In genomic region chr11:74840486-74840885, GRCh38 we compare ENCODE assay signal across 30 cellular contexts.
"Had no signal": no experiment of that assay in that cellular context is flagged by ENCODE, and none has a peak within 500 bp of the region (broad histone marks: within the 10 kb centered on the region; RNA-seq: fewer than 3 reads in every experiment).

No MANE protein-coding gene starts in this region.

- ATAC-seq: gastroesophageal sphincter; left colon; naive thymus-derived CD8-positive, alpha-beta T cell; stimulated activated naive B cell treated with anti-CD40 and anti-IgM and Interleukin-4, amounts not matched to agents 10 μg/mL and 1 μg/mL and 100 μg/mL, for 72 hours; upper lobe of right lung had no signal

- H3K9me3 Mint-ChIP-seq: activated CD4-positive, alpha-beta memory T cell treated with anti-CD3 and anti-CD28 coated beads for 36 hours; activated CD4-positive, alpha-beta T cell treated with anti-CD3 and anti-CD28 coated beads, Interleukin-2, amount 10 ng/mL, durations not matched to agents 24 days and 14 days; activated naive CD4-positive, alpha-beta T cell treated with anti-CD3 and anti-CD28 coated beads, Interleukin-2, amount 10 ng/mL, durations not matched to agents 7 days and 5 days; activated naive CD8-positive, alpha-beta T cell treated with anti-CD3 and anti-CD28 coated beads, Interleukin-2, amount 10 ng/mL, durations not matched to agents 7 days and 5 days; naive thymus-derived CD8-positive, alpha-beta T cell; stimulated activated naive B cell treated with anti-CD40 and anti-IgM and Interleukin-4, amounts not matched to agents 10 μg/mL and 1 μg/mL and 100 μg/mL, for 72 hours; T-helper 2 cell treated with Interferon-gamma antibody and Interleukin-4, amounts not matched to agents 5 μg/mL and 100 μg/mL, for 36 hours had no signal

- H2AFZ ChIP-seq: hepatocyte had no signal

- H3K4me3 ChIP-seq: ascending aorta, gastroesophageal sphincter, hepatocyte, ovary, prostate gland, smooth muscle cell, stomach, thyroid gland, upper lobe of right lung had no signal

- H3K36me3 ChIP-seq: ovary, prostate gland had no signal

- H3K27ac Mint-ChIP-seq: activated CD4-positive, alpha-beta memory T cell treated with anti-CD3 and anti-CD28 coated beads for 36 hours; activated CD4-positive, alpha-beta T cell treated with anti-CD3 and anti-CD28 coated beads, Interleukin-2, amount 10 ng/mL, durations not matched to agents 24 days and 14 days; activated naive CD4-positive, alpha-beta T cell treated with anti-CD3 and anti-CD28 coated beads, Interleukin-2, amount 10 ng/mL, durations not matched to agents 7 days and 5 days; activated naive CD8-positive, alpha-beta T cell treated with anti-CD3 and anti-CD28 coated beads, Interleukin-2, amount 10 ng/mL, durations not matched to agents 7 days and 5 days; stimulated activated naive B cell treated with anti-CD40 and anti-IgM and Interleukin-4, amounts not matched to agents 10 μg/mL and 1 μg/mL and 100 μg/mL, for 72 hours had no signal

- H3K9me3 ChIP-seq: ascending aorta, gastroesophageal sphincter, ovary, prostate gland, stomach, thyroid gland, upper lobe of right lung had no signal

- H3K27me3 ChIP-seq: ascending aorta, gastroesophageal sphincter, hepatocyte, ovary, stomach, thyroid gland, upper lobe of right lung had no signal

- H3K4me2 ChIP-seq: hepatocyte, smooth muscle cell had no signal

- H3K27ac ChIP-seq: ascending aorta, gastroesophageal sphincter, hepatocyte, ovary, prostate gland, stomach, thyroid gland, upper lobe of right lung, VCaP had no signal

- H3K4me1 Mint-ChIP-seq: activated naive CD4-positive, alpha-beta T cell treated with anti-CD3 and anti-CD28 coated beads, Interleukin-2, amount 10 ng/mL, durations not matched to agents 7 days and 5 days had no signal

- H3K27me3 Mint-ChIP-seq: activated CD4-positive, alpha-beta memory T cell treated with anti-CD3 and anti-CD28 coated beads for 36 hours; activated CD4-positive, alpha-beta T cell treated with anti-CD3 and anti-CD28 coated beads, Interleukin-2, amount 10 ng/mL, durations not matched to agents 24 days and 14 days; activated naive CD4-positive, alpha-beta T cell treated with anti-CD3 and anti-CD28 coated beads, Interleukin-2, amount 10 ng/mL, durations not matched to agents 7 days and 5 days; activated naive CD8-positive, alpha-beta T cell treated with anti-CD3 and anti-CD28 coated beads, Interleukin-2, amount 10 ng/mL, durations not matched to agents 7 days and 5 days; naive thymus-derived CD8-positive, alpha-beta T cell; stimulated activated naive B cell treated with anti-CD40 and anti-IgM and Interleukin-4, amounts not matched to agents 10 μg/mL and 1 μg/mL and 100 μg/mL, for 72 hours had no signal

- H3K4me1 ChIP-seq: ascending aorta, prostate gland, stomach, thyroid gland, upper lobe of right lung had no signal

- H3K4me3 Mint-ChIP-seq: activated CD4-positive, alpha-beta memory T cell treated with anti-CD3 and anti-CD28 coated beads for 36 hours; activated CD4-positive, alpha-beta T cell treated with anti-CD3 and anti-CD28 coated beads, Interleukin-2, amount 10 ng/mL, durations not matched to agents 24 days and 14 days; activated naive CD4-positive, alpha-beta T cell treated with anti-CD3 and anti-CD28 coated beads, Interleukin-2, amount 10 ng/mL, durations not matched to agents 7 days and 5 days; activated naive CD8-positive, alpha-beta T cell treated with anti-CD3 and anti-CD28 coated beads, Interleukin-2, amount 10 ng/mL, durations not matched to agents 7 days and 5 days; naive thymus-derived CD8-positive, alpha-beta T cell; stimulated activated naive B cell treated with anti-CD40 and anti-IgM and Interleukin-4, amounts not matched to agents 10 μg/mL and 1 μg/mL and 100 μg/mL, for 72 hours; T-helper 2 cell treated with Interferon-gamma antibody and Interleukin-4, amounts not matched to agents 5 μg/mL and 100 μg/mL, for 36 hours had no signal

- DNase-seq: activated CD4-positive, alpha-beta memory T cell treated with anti-CD3 and anti-CD28 coated beads for 36 hours; activated CD4-positive, alpha-beta T cell treated with anti-CD3 and anti-CD28 coated beads, Interleukin-2, amount 10 ng/mL, durations not matched to agents 24 days and 14 days; activated CD4-positive, CD25-positive, alpha-beta regulatory T cell treated with anti-CD3 and anti-CD28 coated beads, Interleukin-2, amount 50 U/mL, for 72 hours; activated CD8-positive, alpha-beta memory T cell treated with anti-CD3 and anti-CD28 coated beads, Interleukin-2, amount 50 U/mL, for 4 hours; activated gamma-delta T cell; activated naive CD4-positive, alpha-beta T cell treated with anti-CD3 and anti-CD28 coated beads, Interleukin-2, amount 10 ng/mL, durations not matched to agents 7 days and 5 days; activated naive CD8-positive, alpha-beta T cell treated with anti-CD3 and anti-CD28 coated beads, Interleukin-2, amount 10 ng/mL, durations not matched to agents 7 days and 5 days; activated T-cell treated with anti-CD3 and anti-CD28 coated beads, Interleukin-2, amount 50 U/mL, for 1 hour; caudate nucleus; effector CD4-positive, alpha-beta T cell; left colon; mammary epithelial cell; midbrain; naive thymus-derived CD8-positive, alpha-beta T cell; ovary; stimulated activated CD4-positive, alpha-beta T cell treated with anti-CD3 and anti-CD28 coated beads, Interleukin-1b, Interleukin-23, amount 100 ng/mL, for 48 hours; stimulated activated CD4-positive, alpha-beta T cell treated with anti-CD3 and anti-CD28 coated beads, Interleukin-4, amount 100 ng/mL, for 4 hours; stimulated activated CD8-positive, alpha-beta memory T cell treated with anti-CD3 and anti-CD28 coated beads, Interleukin-4, amount 100 ng/mL, for 48 hours; stimulated activated naive B cell treated with anti-CD40 and anti-IgM and Interleukin-4, amounts not matched to agents 10 μg/mL and 1 μg/mL and 100 μg/mL, for 72 hours; stomach; T-helper 1 cell; thyroid gland; upper lobe of right lung had no signal
